ENCODE assay signal across 8 cellular contexts in the genomic region with DNA sequence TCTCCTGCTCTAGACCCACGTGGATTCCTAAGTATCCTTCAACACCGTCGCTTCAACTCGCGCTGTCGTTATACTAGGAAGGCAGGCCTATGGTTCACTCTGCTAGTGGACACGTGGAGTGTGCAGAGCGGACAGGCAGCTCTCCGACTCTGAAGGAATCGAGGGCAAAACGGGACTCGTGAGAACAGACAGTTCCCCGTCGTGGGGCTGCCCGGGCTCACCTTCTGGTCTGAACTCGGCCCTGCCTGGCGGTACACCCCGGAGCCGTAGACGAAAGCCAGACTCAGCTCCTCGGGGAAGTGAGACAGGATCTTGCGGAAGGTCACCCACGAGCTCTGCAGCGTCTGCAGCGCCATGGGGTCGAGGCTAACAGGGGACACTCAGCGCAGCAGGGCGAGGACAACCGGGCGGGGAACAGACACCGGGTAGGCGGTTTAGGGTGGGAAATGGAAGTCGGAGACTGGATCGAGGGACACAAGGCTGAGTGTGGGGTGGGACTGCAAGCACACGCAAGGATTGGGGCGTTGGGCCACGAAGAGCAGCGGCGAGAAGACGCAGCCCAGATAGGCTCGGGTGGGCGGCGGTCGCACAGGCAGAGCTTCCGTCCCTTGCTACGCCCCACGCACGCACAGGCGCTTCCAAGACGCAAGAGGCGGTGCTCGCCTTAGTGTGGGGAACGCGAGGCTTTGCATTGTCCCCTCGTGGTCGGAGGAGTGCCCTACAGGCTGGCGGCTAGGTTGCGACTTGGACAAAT. TPM values are rescaled to one million over a fixed set of nuclear protein-coding genes. Genes with fewer than 3 reads are reported as not detected.
DNase-seq lines count a peak whose midpoint lies in the region; ATAC-seq and TF ChIP-seq lines count a peak whose summit lies in the region.

A gene with protein sequence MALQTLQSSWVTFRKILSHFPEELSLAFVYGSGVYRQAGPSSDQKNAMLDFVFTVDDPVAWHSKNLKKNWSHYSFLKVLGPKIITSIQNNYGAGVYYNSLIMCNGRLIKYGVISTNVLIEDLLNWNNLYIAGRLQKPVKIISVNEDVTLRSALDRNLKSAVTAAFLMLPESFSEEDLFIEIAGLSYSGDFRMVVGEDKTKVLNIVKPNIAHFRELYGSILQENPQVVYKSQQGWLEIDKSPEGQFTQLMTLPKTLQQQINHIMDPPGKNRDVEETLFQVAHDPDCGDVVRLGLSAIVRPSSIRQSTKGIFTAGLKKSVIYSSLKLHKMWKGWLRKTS (minus strand): TSS at position 605 of the 754 bp plus-strand sequence. CDS start 249 bp downstream, at position 356.

- H3K36me3 Mint-ChIP-seq in activated naive CD8-positive, alpha-beta T cell treated with anti-CD3 and anti-CD28 coated beads, Interleukin-2, amount 50 U/mL, for 24 hours (ENCODE audit: low read depth) = peaks cover 20% of the 10 kb centered on the region
- peaks cover 10% of the 10 kb centered on the region for H3K36me3 Mint-ChIP-seq in type B pancreatic cell

- DNase-seq in NCI-H1092 treated with DMSO at 0.1 percent for 48 hours (lab: John Stamatoyannopoulos, UW) = peak; percentile 89
- DNase-seq in SW 1271 (lab: John Stamatoyannopoulos, UW) = peak; percentile 79 to 91
- DNase-seq in activated naive CD8-positive, alpha-beta T cell treated with anti-CD3 and anti-CD28 coated beads, Interleukin-2, amount 50 U/mL, for 24 hours = peak; percentile 89
- peak; percentile 96 for DNase-seq in cardiac septum (ENCODE audit: low spot score)
- DNase-seq in pons (ENCODE audit: low spot score) = peak; percentile 91
- peak; percentile 87 for DNase-seq in type B pancreatic cell (ENCODE audit: extremely low spot score, unreplicated experiment)

- H3K9me3 Mint-ChIP-seq in activated naive CD8-positive, alpha-beta T cell treated with anti-CD3 and anti-CD28 coated beads, Interleukin-2, amount 50 U/mL, for 24 hours = no peaks in the 10 kb centered on the region
- no peaks in the 10 kb centered on the region for H3K9me3 Mint-ChIP-seq in type B pancreatic cell

- peak within 1 kb of the TSS; percentile 97 for H3K4me3 Mint-ChIP-seq in activated naive CD8-positive, alpha-beta T cell treated with anti-CD3 and anti-CD28 coated beads, Interleukin-2, amount 50 U/mL, for 24 hours
- peak within 1 kb of the TSS; percentile 98 for H3K4me3 Mint-ChIP-seq in type B pancreatic cell

- peak; percentile 100 for ATAC-seq in HG02623 (IDR thresholded peaks at IDR 0.05; ENCODE audit: unreplicated experiment)
- ATAC-seq in activated naive CD8-positive, alpha-beta T cell treated with anti-CD3 and anti-CD28 coated beads, Interleukin-2, amount 50 U/mL, for 24 hours = peak; percentile 100

- peak within 1 kb of the TSS; percentile 94 for H3K27ac Mint-ChIP-seq in activated naive CD8-positive, alpha-beta T cell treated with anti-CD3 and anti-CD28 coated beads, Interleukin-2, amount 50 U/mL, for 24 hours
- H3K27ac Mint-ChIP-seq in type B pancreatic cell = peak within 1 kb of the TSS; percentile 95

- intact Hi-C loops in cardiac septum (cut with DNase I) = no loop called here

- no peaks in the 10 kb centered on the region for H3K27me3 Mint-ChIP-seq in activated naive CD8-positive, alpha-beta T cell treated with anti-CD3 and anti-CD28 coated beads, Interleukin-2, amount 50 U/mL, for 24 hours
- peaks cover 16% of the 10 kb centered on the region for H3K27me3 Mint-ChIP-seq in type B pancreatic cell

- peaks cover 31% of the 10 kb centered on the region for H3K4me1 Mint-ChIP-seq in activated naive CD8-positive, alpha-beta T cell treated with anti-CD3 and anti-CD28 coated beads, Interleukin-2, amount 50 U/mL, for 24 hours
- H3K4me1 Mint-ChIP-seq in type B pancreatic cell (ENCODE audit: unreplicated experiment) = peaks cover 30% of the 10 kb centered on the region

- TF ChIP-seq CTCF in GM12872 (IDR thresholded peaks at IDR 0.05; ENCODE audit: insufficient read depth, low read depth, low read length) (peak; percentile 93), type B pancreatic cell (conservative IDR thresholded peaks at IDR 0.05) (peak; percentile 80)

RNA-seq across cellular contexts. Expression of the gene that starts here (rescaled TPM):
- total RNA-seq in cardiac septum (12.0 TPM), type B pancreatic cell (ENCODE audit: low replicate concordance) (17.5 and 25.4 TPM in 2 replicates)

Comparison
In these comparisons a context has a peak if more than half of its experiments do, and no peak if none do; other contexts are left out.
1. Peak in every context shown above with its lines: DNase-seq and ATAC-seq.